In genomic region chr17:42133461-42134041, GRCh38 we compare ENCODE assay signal across 8 cellular contexts. TPM values are rescaled to one million over a fixed set of nuclear protein-coding genes. Genes with fewer than 3 reads are reported as not detected.
DNase-seq lines count a peak whose midpoint lies in the region; ATAC-seq, FAIRE-seq and TF ChIP-seq lines count a peak whose summit lies in the region.

No MANE protein-coding gene starts in this region.

- H3K27me3 Mint-ChIP-seq in naive thymus-derived CD8-positive, alpha-beta T cell: no peaks in the 10 kb centered on the region

- peak overlapping the region; percentile 60 to 95 (median 90) for H3K4me2 ChIP-seq in BLaER1 treated with 17β-estradiol and CSF1 and Interleukin-3, amounts not matched to agents 10 nM and 100 nM

- FAIRE-seq in GM19239 (lab: Jason Lieb, UNC): peak; percentile 90

- no peak for TF ChIP-seq POLR2A in lower leg skin (IDR thresholded peaks at IDR 0.05)

- peak; percentile 62 to 79 for ATAC-seq in activated naive CD4-positive, alpha-beta T cell treated with anti-CD3 and anti-CD28 coated beads, Interleukin-2, amount 50 U/mL, for 72 hours
- ATAC-seq in naive thymus-derived CD8-positive, alpha-beta T cell: peak; percentile 87 to 93

- 23 to 33% methylated on average over 4 of the region's 4 CpGs for WGBS in lower leg skin, 2 donors

- H3K4me1 ChIP-seq in BLaER1 treated with 17β-estradiol and CSF1 and Interleukin-3, amounts not matched to agents 10 nM and 100 nM: peaks cover 63 to 100% (median 91%) of the 10 kb centered on the region in 10 experiments

- H3K36me3 ChIP-seq in BLaER1 treated with 17β-estradiol and CSF1 and Interleukin-3, amounts not matched to agents 10 nM and 100 nM: peaks cover 55 to 81% (median 66%) of the 10 kb centered on the region in 11 experiments

- peaks cover 29 to 72% (median 63%) of the 10 kb centered on the region in 4 donors for H3K4me1 Mint-ChIP-seq in naive thymus-derived CD8-positive, alpha-beta T cell

- H3K9me3 Mint-ChIP-seq in activated naive CD4-positive, alpha-beta T cell treated with anti-CD3 and anti-CD28 coated beads, Interleukin-2, amount 50 U/mL, for 72 hours: no peaks in the 10 kb centered on the region
- no peaks in the 10 kb centered on the region for H3K9me3 Mint-ChIP-seq in naive thymus-derived CD8-positive, alpha-beta T cell

- H3K9ac ChIP-seq in BLaER1 treated with 17β-estradiol and CSF1 and Interleukin-3, amounts not matched to agents 10 nM and 100 nM: peak overlapping the region in 10 of 11 experiments; percentile 14 to 75 (median 39); a peak in 11 of 22 replicates

- peak overlapping the region in 5 of 10 experiments; percentile 10 to 39 (median 24); a peak in 3 of 20 replicates for H3K4me3 ChIP-seq in BLaER1 treated with 17β-estradiol and CSF1 and Interleukin-3, amounts not matched to agents 10 nM and 100 nM
- H3K4me3 ChIP-seq in lower leg skin (ENCODE audit: low read depth, poor library complexity, severe bottlenecking): no peak overlapping the region

- H3K27me3 ChIP-seq in BLaER1 treated with 17β-estradiol and CSF1 and Interleukin-3, amounts not matched to agents 10 nM and 100 nM: no peaks in the 10 kb centered on the region

- intact Hi-C loops in lower leg skin (cut with DNase I; ENCODE audit: low total_unique reads): no loop called here

- H4K20me1 ChIP-seq in BLaER1 treated with 17β-estradiol and CSF1 and Interleukin-3, amounts not matched to agents 10 nM and 100 nM: peaks cover 18 to 100% (median 93%) of the 10 kb centered on the region in 11 experiments

- H3K27ac ChIP-seq in BLaER1 treated with 17β-estradiol and CSF1 and Interleukin-3, amounts not matched to agents 10 nM and 100 nM: peak overlapping the region in 10 of 11 experiments; percentile 48 to 90 (median 64); a peak in 19 of 22 replicates

- peak overlapping the region in 9 of 10 donors; percentile 15 to 67 (median 49) for H3K4me3 Mint-ChIP-seq in naive thymus-derived CD8-positive, alpha-beta T cell

- POLR2A ChIA-PET in naive thymus-derived CD8-positive, alpha-beta T cell (lab: Charles Lee): no interaction called here

- H3K36me3 Mint-ChIP-seq in activated naive CD4-positive, alpha-beta T cell treated with anti-CD3 and anti-CD28 coated beads, Interleukin-2, amount 50 U/mL, for 72 hours: peaks cover 6 to 8% of the 10 kb centered on the region in 2 donors
- peaks cover 0 to 57% (median 0%) of the 10 kb centered on the region in 3 donors for H3K36me3 Mint-ChIP-seq in naive thymus-derived CD8-positive, alpha-beta T cell

- H3K27ac Mint-ChIP-seq in activated naive CD4-positive, alpha-beta T cell treated with anti-CD3 and anti-CD28 coated beads, Interleukin-2, amount 50 U/mL, for 72 hours: peak overlapping the region; percentile 53 to 97
- peak overlapping the region; percentile 57 to 93 (median 87) for H3K27ac Mint-ChIP-seq in naive thymus-derived CD8-positive, alpha-beta T cell

- peak; percentile 48 for DNase-seq in GM19239 (ENCODE audit: insufficient read length, low spot score)
- peak; percentile 65 for DNase-seq in NCI-H187 treated with DMSO at 0.1 percent for 48 hours (lab: John Stamatoyannopoulos, UW)
- no peak for DNase-seq in activated naive CD4-positive, alpha-beta T cell treated with anti-CD3 and anti-CD28 coated beads, Interleukin-2, amount 50 U/mL, for 72 hours (ENCODE audit: low spot score in 2 of 2)
- peak; percentile 32 to 77 (median 63) for DNase-seq in naive thymus-derived CD8-positive, alpha-beta T cell
- DNase-seq in lower leg skin (ENCODE audit: low spot score in 2 of 2): no peak
- no peak for DNase-seq in retina
- no peak for DNase-seq in AG20443 (ENCODE audit: low spot score)

- no peak for TF ChIP-seq CTCF in lower leg skin (IDR thresholded peaks at IDR 0.05)

- no peaks in the 10 kb centered on the region for H3K9me3 ChIP-seq in BLaER1 treated with 17β-estradiol and CSF1 and Interleukin-3, amounts not matched to agents 10 nM and 100 nM (replicated peaks in 1 of 11)

RNA-seq across cellular contexts. Expression of gene HSPB9, which starts 10.9 kb away (rescaled TPM):
- under 1 TPM in 1 of 2 donors, not detected in 1; 0.23 TPM for total RNA-seq in activated naive CD4-positive, alpha-beta T cell treated with anti-CD3 and anti-CD28 coated beads, Interleukin-2, amount 50 U/mL, for 72 hours
- total RNA-seq in naive thymus-derived CD8-positive, alpha-beta T cell: not detected
- polyA plus RNA-seq in naive thymus-derived CD8-positive, alpha-beta T cell: not detected
- under 1 TPM in 1 of 4 donors, not detected in 3; 0.23 TPM for total RNA-seq in lower leg skin

RNA-seq across cellular contexts. Expression of gene KAT2A, which starts 12.4 kb away (rescaled TPM):
- total RNA-seq in activated naive CD4-positive, alpha-beta T cell treated with anti-CD3 and anti-CD28 coated beads, Interleukin-2, amount 50 U/mL, for 72 hours: 10 to 100 TPM; 47.4 to 69.6 TPM
- 10 to 100 TPM; 65.3 to 73.3 TPM for total RNA-seq in naive thymus-derived CD8-positive, alpha-beta T cell
- 10 to 100 TPM in 1 of 3 donors, 1 to 10 TPM in 2; 5.1 to 11.8 (median 8.8) TPM for polyA plus RNA-seq in naive thymus-derived CD8-positive, alpha-beta T cell
- total RNA-seq in lower leg skin: 10 to 100 TPM; 25.3 to 55.5 (median 37.1) TPM

RNA-seq across cellular contexts. Expression of gene DHX58, which starts 21.0 kb away (rescaled TPM):
- 10 to 100 TPM; 39.6 to 40.2 TPM for total RNA-seq in activated naive CD4-positive, alpha-beta T cell treated with anti-CD3 and anti-CD28 coated beads, Interleukin-2, amount 50 U/mL, for 72 hours
- 10 to 100 TPM; 53.1 to 57.3 TPM for total RNA-seq in naive thymus-derived CD8-positive, alpha-beta T cell
- 10 to 100 TPM in 2 of 3 donors, 1 to 10 TPM in 1; 7.3 to 21.7 (median 13.6) TPM for polyA plus RNA-seq in naive thymus-derived CD8-positive, alpha-beta T cell
- 10 to 100 TPM in 3 of 4 donors, 1 to 10 TPM in 1; 7.5 to 16.5 (median 12.1) TPM for total RNA-seq in lower leg skin

RNA-seq across cellular contexts. Expression of gene RAB5C, which starts 21.2 kb away (rescaled TPM):
- total RNA-seq in activated naive CD4-positive, alpha-beta T cell treated with anti-CD3 and anti-CD28 coated beads, Interleukin-2, amount 50 U/mL, for 72 hours: 10 to 100 TPM; 44.5 to 45.7 TPM
- 10 to 100 TPM; 63.6 to 73.5 TPM for total RNA-seq in naive thymus-derived CD8-positive, alpha-beta T cell
- polyA plus RNA-seq in naive thymus-derived CD8-positive, alpha-beta T cell: 10 to 100 TPM; 57.3 to 88.4 (median 60.6) TPM
- total RNA-seq in lower leg skin: 100 to 1,000 TPM in 1 of 4 donors, 10 to 100 TPM in 3; 74.0 to 104 (median 87.4) TPM

RNA-seq across cellular contexts. Expression of gene ZNF385C, which starts 35.3 kb away (rescaled TPM):
- under 1 TPM in 1 of 2 donors, not detected in 1; 0.82 TPM for total RNA-seq in activated naive CD4-positive, alpha-beta T cell treated with anti-CD3 and anti-CD28 coated beads, Interleukin-2, amount 50 U/mL, for 72 hours
- under 1 TPM; 0.18 to 0.36 TPM for total RNA-seq in naive thymus-derived CD8-positive, alpha-beta T cell
- polyA plus RNA-seq in naive thymus-derived CD8-positive, alpha-beta T cell: under 1 TPM in 2 of 3 donors, not detected in 1; 0.09 to 0.10 TPM
- 1 to 10 TPM in 1 of 4 donors, under 1 TPM in 1, not detected in 2; 0.29 to 1.3 TPM for total RNA-seq in lower leg skin

Comparison
In these comparisons a context has a peak if more than half of its experiments do, and no peak if none do; other contexts are left out.
1. DNase-seq: peak in GM19239 (single experiment), NCI-H187 treated with DMSO at 0.1 percent for 48 hours (single experiment) and naive thymus-derived CD8-positive, alpha-beta T cell (10 of 10); none in activated naive CD4-positive, alpha-beta T cell treated with anti-CD3 and anti-CD28 coated beads, Interleukin-2, amount 50 U/mL, for 72 hours (0 of 2), lower leg skin (0 of 2), retina (single experiment) and AG20443 (single experiment).